In genomic region chr6:36594029-36594815, GRCh38 we compare ENCODE assay signal across 8 cellular contexts. TPM values are rescaled to one million over a fixed set of nuclear protein-coding genes. Genes with fewer than 3 reads are reported as not detected.
DNase-seq lines count a peak whose midpoint lies in the region; ATAC-seq and TF ChIP-seq lines count a peak whose summit lies in the region.

Gene SRSF3, plus strand, starts transcription at chr6:36594362. Its CDS starts 2,401 bp downstream, at chr6:36596763.

- no peaks in the 10 kb centered on the region for H3K9me3 ChIP-seq in HAP-1
- no peaks in the 10 kb centered on the region for H3K9me3 ChIP-seq in MG63

- peaks cover 39% of the 10 kb centered on the region for H3K4me1 Mint-ChIP-seq in nephron progenitor cell
- H3K4me1 Mint-ChIP-seq in stimulated activated naive CD8-positive, alpha-beta T cell treated with anti-CD3 and anti-CD28 coated beads, Interleukin-15, amount 100 ng/mL, for 72 hours = peaks cover 44% of the 10 kb centered on the region

- H3K27me3 ChIP-seq in HAP-1 (ENCODE audit: low read depth) (no peaks in the 10 kb centered on the region), MG63 (no peaks in the 10 kb centered on the region)

- peaks cover 23% of the 10 kb centered on the region for H3K4me1 ChIP-seq in HAP-1

- H3K4me3 ChIP-seq in HAP-1 (peak within 1 kb of the TSS; percentile 99), MG63 (peak within 1 kb of the TSS; percentile 83), fibroblast of the aortic adventitia (ENCODE audit: low read depth, low read length) (peak within 1 kb of the TSS; percentile 95)

- peak; percentile 98 for DNase-seq in GDM1 (lab: John Stamatoyannopoulos, UW)
- DNase-seq in HAP-1 (ENCODE audit: low spot score in 2 of 2) = peak; percentile 96 to 97
- peak; percentile 98 for DNase-seq in MG63
- peak; percentile 95 for DNase-seq in SHP77 treated with DMSO at 0.1 percent for 48 hours (lab: John Stamatoyannopoulos, UW)
- DNase-seq in activated effector memory CD4-positive, alpha-beta T cell treated with anti-CD3 and anti-CD28 coated beads, Interleukin-2, amount 50 U/mL, for 16 hours = peak; percentile 98
- DNase-seq in fibroblast of the aortic adventitia (ENCODE audit: low read depth) = peak; percentile 98
- peak; percentile 93 for DNase-seq in nephron progenitor cell
- peak; percentile 95 to 98 for DNase-seq in stimulated activated naive CD8-positive, alpha-beta T cell treated with anti-CD3 and anti-CD28 coated beads, Interleukin-15, amount 100 ng/mL, for 72 hours

- H3K27ac Mint-ChIP-seq in nephron progenitor cell = peak within 1 kb of the TSS; percentile 100
- H3K27ac Mint-ChIP-seq in stimulated activated naive CD8-positive, alpha-beta T cell treated with anti-CD3 and anti-CD28 coated beads, Interleukin-15, amount 100 ng/mL, for 72 hours = peak within 1 kb of the TSS; percentile 100

- in situ Hi-C loops in HAP-1 (cut with MboI; ENCODE audit: low sequenced_read_pairs) = no loop called here

- peaks cover 5% of the 10 kb centered on the region for H3K9me3 Mint-ChIP-seq in nephron progenitor cell
- no peaks in the 10 kb centered on the region for H3K9me3 Mint-ChIP-seq in stimulated activated naive CD8-positive, alpha-beta T cell treated with anti-CD3 and anti-CD28 coated beads, Interleukin-15, amount 100 ng/mL, for 72 hours

- H3K4me3 Mint-ChIP-seq in nephron progenitor cell = peak within 1 kb of the TSS; percentile 99
- H3K4me3 Mint-ChIP-seq in stimulated activated naive CD8-positive, alpha-beta T cell treated with anti-CD3 and anti-CD28 coated beads, Interleukin-15, amount 100 ng/mL, for 72 hours = peak within 1 kb of the TSS; percentile 88 to 96

- peak; percentile 97 for ATAC-seq in stimulated activated naive CD8-positive, alpha-beta T cell treated with anti-CD3 and anti-CD28 coated beads, Interleukin-15, amount 100 ng/mL, for 72 hours

- peaks cover 52% of the 10 kb centered on the region for H3K36me3 Mint-ChIP-seq in nephron progenitor cell (ENCODE audit: low read depth)

- H3K27me3 Mint-ChIP-seq in nephron progenitor cell (ENCODE audit: low read depth, poor library complexity) = peaks cover 9% of the 10 kb centered on the region
- H3K27me3 Mint-ChIP-seq in stimulated activated naive CD8-positive, alpha-beta T cell treated with anti-CD3 and anti-CD28 coated beads, Interleukin-15, amount 100 ng/mL, for 72 hours = no peaks in the 10 kb centered on the region

- H3K36me3 ChIP-seq in HAP-1 (replicated peaks) (peaks cover 49% of the 10 kb centered on the region), MG63 (peaks cover 49% of the 10 kb centered on the region)

- peak; percentile 54 for TF ChIP-seq CTCF in fibroblast of the aortic adventitia (IDR thresholded peaks at IDR 0.05; ENCODE audit: insufficient read depth, low read length)
- TF ChIP-seq CTCF in nephron progenitor cell (IDR thresholded peaks at IDR 0.05) = no peak

RNA-seq across cellular contexts. Expression of gene SRSF3, which starts in this region (rescaled TPM):
- 168 and 271 TPM in 2 replicates for total RNA-seq in MG63 (2014; rRNA removed; shearing (Covaris generic); ENCODE audit: low replicate concordance)
- 181 and 411 TPM in 2 replicates for total RNA-seq in fibroblast of the aortic adventitia (ENCODE audit: low replicate concordance)

Comparison
In these comparisons a context has a peak if more than half of its experiments do, and no peak if none do; other contexts are left out.
1. Peak in every context shown above with its lines: DNase-seq, ATAC-seq and H3K4me3 ChIP-seq.